ENCODE assay signal across 9 cellular contexts in genomic region chr22:40463017-40463631, GRCh38.
DNase-seq lines count a peak whose midpoint lies in the region; ATAC-seq and TF ChIP-seq lines count a peak whose summit lies in the region.
"Had no signal": no experiment of that assay in that cellular context is flagged by ENCODE, and none has a peak within 500 bp of the region (broad histone marks: within the 10 kb centered on the region; RNA-seq: fewer than 3 reads in every experiment).

No MANE protein-coding gene starts in this region.

- peak; percentile 70 for ATAC-seq in HG03432 (IDR thresholded peaks at IDR 0.05; ENCODE audit: unreplicated experiment)
- ATAC-seq in activated CD8-positive, alpha-beta T cell treated with anti-CD3 and anti-CD28 coated beads for 36 hours: peak; percentile 83
- peak; percentile 51 to 78 (median 56) for ATAC-seq in right lobe of liver
- no peak for ATAC-seq in thoracic aorta (ENCODE audit: insufficient number of reproducible peaks, low FRiP score, low read depth)
- no peak for ATAC-seq in HG03469 (IDR thresholded peaks at IDR 0.05; ENCODE audit: unreplicated experiment)

- H3K27me3 Mint-ChIP-seq in activated CD8-positive, alpha-beta T cell treated with anti-CD3 and anti-CD28 coated beads for 36 hours: no peaks in the 10 kb centered on the region

- H3K9me3 Mint-ChIP-seq in activated CD8-positive, alpha-beta T cell treated with anti-CD3 and anti-CD28 coated beads for 36 hours: no peaks in the 10 kb centered on the region

- peak; percentile 87 for DNase-seq in GF-D8 (lab: John Stamatoyannopoulos, UW)
- peak; percentile 78 for DNase-seq in activated CD8-positive, alpha-beta T cell treated with anti-CD3 and anti-CD28 coated beads for 36 hours
- DNase-seq in right lobe of liver: no peak
- no peak for DNase-seq in thoracic aorta (ENCODE audit: low spot score)
- DNase-seq in putamen (ENCODE audit: low spot score): no peak
- DNase-seq in SHP77 (lab: John Stamatoyannopoulos, UW): no peak

- H3K36me3 Mint-ChIP-seq in activated CD8-positive, alpha-beta T cell treated with anti-CD3 and anti-CD28 coated beads for 36 hours (ENCODE audit: low read depth): peaks cover 27% of the 10 kb centered on the region

- no peak overlapping the region for H3K27ac ChIP-seq in right lobe of liver
- no peak overlapping the region for H3K27ac ChIP-seq in thoracic aorta
- H3K27ac ChIP-seq: parathyroid adenoma had no signal

- no peak for TF ChIP-seq POLR2A in right lobe of liver (IDR thresholded peaks at IDR 0.05)

- intact Hi-C loops in activated CD8-positive, alpha-beta T cell treated with anti-CD3 and anti-CD28 coated beads for 36 hours (cut with micrococcal nuclease): no loop called here
- intact Hi-C loops in right lobe of liver (cut with DNase I): no loop called here

- CTCF ChIA-PET in activated CD8-positive, alpha-beta T cell treated with anti-CD3 and anti-CD28 coated beads for 36 hours (lab: Charles Lee): interaction anchor here (1.0 to 4.4 kb wide), 6 partner anchors 25 to 183 kb away, joined by 3 to 33 read pairs (median 4); no protein-coding TSS in a partner anchor

- no peaks in the 10 kb centered on the region for H3K36me3 ChIP-seq in right lobe of liver
- H3K36me3 ChIP-seq in thoracic aorta: no peaks in the 10 kb centered on the region

- POLR2A ChIA-PET in activated CD8-positive, alpha-beta T cell treated with anti-CD3 and anti-CD28 coated beads for 36 hours (lab: Charles Lee): interaction anchor here (0.6 to 2.6 kb wide), 7 partner anchors 9 to 71 kb away, joined by 4 to 7 read pairs (median 4); no protein-coding TSS in a partner anchor

- no peak for TF ChIP-seq CTCF in activated CD8-positive, alpha-beta T cell treated with anti-CD3 and anti-CD28 coated beads for 36 hours (IDR thresholded peaks at IDR 0.05)
- TF ChIP-seq CTCF in right lobe of liver (IDR thresholded peaks at IDR 0.05) (no peak), thoracic aorta (IDR thresholded peaks at IDR 0.05) (no peak)

- WGBS in right lobe of liver (ENCODE audit: insufficient coverage, low coverage, low lambda C conversion rate, missing lambda C conversion rate): 66% methylated on average over 13 of the region's 13 CpGs

- peak overlapping the region; percentile 95 for H3K4me3 Mint-ChIP-seq in activated CD8-positive, alpha-beta T cell treated with anti-CD3 and anti-CD28 coated beads for 36 hours

- H3K4me1 ChIP-seq in right lobe of liver: no peaks in the 10 kb centered on the region
- no peaks in the 10 kb centered on the region for H3K4me1 ChIP-seq in thoracic aorta (ENCODE audit: control insufficient read depth in 1 of 2, low read depth in 2 of 2)
- H3K4me1 ChIP-seq: parathyroid adenoma had no signal

- H3K4me3 ChIP-seq in right lobe of liver (peak overlapping the region in 2 of 3 donors; percentile 14 to 29), thoracic aorta (peak overlapping the region; percentile 53)

- H3K9me3 ChIP-seq in right lobe of liver (no peaks in the 10 kb centered on the region), thoracic aorta (no peaks in the 10 kb centered on the region)

- H3K27ac Mint-ChIP-seq in activated CD8-positive, alpha-beta T cell treated with anti-CD3 and anti-CD28 coated beads for 36 hours: peak overlapping the region; percentile 100

- H3K4me1 Mint-ChIP-seq in activated CD8-positive, alpha-beta T cell treated with anti-CD3 and anti-CD28 coated beads for 36 hours (ENCODE audit: low read depth): peaks cover 53% of the 10 kb centered on the region

- H3K27me3 ChIP-seq in right lobe of liver: no peaks in the 10 kb centered on the region
- no peaks in the 10 kb centered on the region for H3K27me3 ChIP-seq in thoracic aorta (replicated peaks; ENCODE audit: insufficient read depth)

Comparison
In these comparisons a context has a peak if more than half of its experiments do, and no peak if none do; other contexts are left out.
1. DNase-seq: peak in GF-D8 (single experiment) and activated CD8-positive, alpha-beta T cell treated with anti-CD3 and anti-CD28 coated beads for 36 hours (single experiment); none in right lobe of liver (0 of 3), thoracic aorta (single experiment), putamen (single experiment) and SHP77 (0 of 2).
2. ATAC-seq: peak in HG03432 (single experiment), activated CD8-positive, alpha-beta T cell treated with anti-CD3 and anti-CD28 coated beads for 36 hours (single experiment) and right lobe of liver (4 of 4); none in thoracic aorta (single experiment) and HG03469 (single experiment).